ENCODE assay signal across 21 cellular contexts in the genomic region with DNA sequence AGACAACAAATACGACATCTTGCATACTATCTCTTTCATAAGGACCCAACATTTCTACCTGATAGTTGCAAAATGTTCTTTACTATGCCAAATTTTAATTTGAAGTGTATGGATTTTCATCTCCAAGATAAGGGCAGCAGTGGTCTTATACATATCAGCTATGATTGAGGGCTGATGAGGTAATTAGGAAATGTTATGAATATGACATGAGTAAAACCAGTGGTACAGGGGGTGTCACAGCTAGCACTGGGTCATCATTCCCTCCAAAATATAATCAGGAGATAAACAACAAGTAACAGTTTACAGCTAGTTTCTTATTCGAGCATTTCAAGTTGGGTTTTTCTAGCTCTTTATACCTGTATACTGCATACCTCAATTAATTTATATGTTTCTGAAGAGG.
"Had no signal": no experiment of that assay in that cellular context is flagged by ENCODE, and none has a peak within 500 bp of the region (broad histone marks: within the 10 kb centered on the region; RNA-seq: fewer than 3 reads in every experiment).

No MANE protein-coding gene starts in this region.

- H3K27ac Mint-ChIP-seq: activated CD4-positive, alpha-beta memory T cell treated with anti-CD3 and anti-CD28 coated beads, Interleukin-2, amount 10 ng/mL, durations not matched to agents 7 days and 5 days; activated CD8-positive, alpha-beta memory T cell treated with anti-CD3 and anti-CD28 coated beads, Interleukin-2, amount 10 ng/mL, durations not matched to agents 7 days and 5 days; activated naive CD8-positive, alpha-beta T cell treated with anti-CD3 and anti-CD28 coated beads for 36 hours; endodermal cell; nephron had no signal

- H3K36me3 Mint-ChIP-seq: WTC11 had no signal

- FAIRE-seq: bronchial epithelial cell, pancreas had no signal

- DNase-seq: activated CD4-positive, alpha-beta memory T cell treated with anti-CD3 and anti-CD28 coated beads, Interleukin-2, amount 10 ng/mL, durations not matched to agents 7 days and 5 days; activated CD4-positive, alpha-beta T cell treated with anti-CD3 and anti-CD28 coated beads for 48 hours; activated CD8-positive, alpha-beta memory T cell treated with anti-CD3 and anti-CD28 coated beads, Interleukin-2, amount 10 ng/mL, durations not matched to agents 7 days and 5 days; activated naive CD4-positive, alpha-beta T cell treated with Interleukin-2 at 50 U/mL for 16 hours; activated naive CD8-positive, alpha-beta T cell treated with anti-CD3 and anti-CD28 coated beads for 36 hours; amniotic stem cell; cerebellar nuclear complex; endodermal cell; esophagus squamous epithelium; gastrocnemius medialis; hippocampal formation; kidney glomerular epithelial cell; left lung; pancreas; right lobe of liver; stimulated activated CD4-positive, alpha-beta T cell treated with anti-CD3 and anti-CD28 coated beads, Interleukin-15, amount 100 ng/mL, for 24 hours; stimulated activated naive CD4-positive, alpha-beta T cell; T1000 had no signal

- H3K27me3 Mint-ChIP-seq: activated CD4-positive, alpha-beta memory T cell treated with anti-CD3 and anti-CD28 coated beads, Interleukin-2, amount 10 ng/mL, durations not matched to agents 7 days and 5 days; activated CD8-positive, alpha-beta memory T cell treated with anti-CD3 and anti-CD28 coated beads, Interleukin-2, amount 10 ng/mL, durations not matched to agents 7 days and 5 days; activated naive CD8-positive, alpha-beta T cell treated with anti-CD3 and anti-CD28 coated beads for 36 hours had no signal

- H3K4me3 Mint-ChIP-seq: activated CD4-positive, alpha-beta memory T cell treated with anti-CD3 and anti-CD28 coated beads, Interleukin-2, amount 10 ng/mL, durations not matched to agents 7 days and 5 days; activated CD8-positive, alpha-beta memory T cell treated with anti-CD3 and anti-CD28 coated beads, Interleukin-2, amount 10 ng/mL, durations not matched to agents 7 days and 5 days; activated naive CD8-positive, alpha-beta T cell treated with anti-CD3 and anti-CD28 coated beads for 36 hours; endodermal cell; nephron; WTC11 had no signal

- ATAC-seq: activated CD8-positive, alpha-beta memory T cell treated with anti-CD3 and anti-CD28 coated beads, Interleukin-2, amount 10 ng/mL, durations not matched to agents 7 days and 5 days; gastrocnemius medialis; left lung; pancreas; right lobe of liver; WTC11 had no signal

- H3K9me3 Mint-ChIP-seq: activated naive CD8-positive, alpha-beta T cell treated with anti-CD3 and anti-CD28 coated beads for 36 hours; endodermal cell; WTC11 had no signal
